8 cellular contexts compared by ENCODE assay signal in the genomic region with DNA sequence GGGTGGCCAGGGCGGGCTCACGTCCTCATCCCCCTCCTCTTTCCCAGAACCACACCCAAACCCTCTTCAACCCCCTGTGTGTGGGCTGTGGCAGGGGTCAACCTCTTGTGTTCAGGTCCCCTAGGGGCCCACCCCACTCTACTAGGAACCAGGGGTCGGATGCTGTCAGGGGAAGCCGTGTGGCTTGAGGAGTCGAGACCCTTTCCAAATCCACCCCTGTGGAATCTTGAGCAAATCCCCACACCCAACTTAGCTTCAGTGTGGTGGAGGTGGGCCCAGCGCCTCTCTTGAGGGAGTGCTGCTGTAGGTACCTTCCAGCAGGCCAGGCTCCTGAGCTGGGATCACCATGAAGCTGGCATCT.
DNase-seq lines count a peak whose midpoint lies in the region; ATAC-seq and TF ChIP-seq lines count a peak whose summit lies in the region.

No MANE protein-coding gene starts in this region.

- TF ChIP-seq CTCF in PC-3 (conservative IDR thresholded peaks at IDR 0.05; ENCODE audit: low read depth, low read length) = no peak

- H3K36me3 Mint-ChIP-seq in activated CD4-positive, alpha-beta T cell treated with anti-CD3 and anti-CD28 coated beads for 36 hours (ENCODE audit: low read depth) = no peaks in the 10 kb centered on the region
- H3K36me3 Mint-ChIP-seq in stimulated activated effector memory CD8-positive, alpha-beta T cell treated with anti-CD3 and anti-CD28 coated beads, Interleukin-12 subunit alpha, Interleukin-12 subunit beta, amount 100 ng/mL, for 72 hours = no peaks in the 10 kb centered on the region

- no peak overlapping the region for H3K4me2 ChIP-seq in PC-3 (ENCODE audit: low read length)

- H3K9me3 ChIP-seq in PC-3 (ENCODE audit: low read length) = no peaks in the 10 kb centered on the region

- no peaks in the 10 kb centered on the region for H3K9me2 ChIP-seq in PC-3 (replicated peaks; ENCODE audit: low read length)

- H3F3A ChIP-seq in PC-3 (ENCODE audit: low read length, unreplicated experiment) = no peaks in the 10 kb centered on the region

- H3K9me3 Mint-ChIP-seq in activated CD4-positive, alpha-beta T cell treated with anti-CD3 and anti-CD28 coated beads for 36 hours (ENCODE audit: low read depth) = no peaks in the 10 kb centered on the region
- H3K9me3 Mint-ChIP-seq in stimulated activated effector memory CD8-positive, alpha-beta T cell treated with anti-CD3 and anti-CD28 coated beads, Interleukin-12 subunit alpha, Interleukin-12 subunit beta, amount 100 ng/mL, for 72 hours = no peaks in the 10 kb centered on the region

- CTCF ChIA-PET in activated CD4-positive, alpha-beta T cell treated with anti-CD3 and anti-CD28 coated beads for 36 hours (lab: Charles Lee) = interaction anchor here (0.6 to 1.6 kb wide), 4 partner anchors 33 to 672 kb away, joined by 3 to 6 read pairs (median 4); no protein-coding TSS in a partner anchor
- CTCF ChIA-PET in PC-3 (lab: Charles Lee) = no interaction called here

- H3K79me2 ChIP-seq in PC-3 (ENCODE audit: low read length) = no peaks in the 10 kb centered on the region

- BruUV-seq in PC-3 (replicated peaks; lab: Mats Ljungman, UMichigan) = no TSS peak

- H3K27me3 ChIP-seq in PC-3 (ENCODE audit: low read length) = no peaks in the 10 kb centered on the region

- peak overlapping the region; percentile 78; the same call in 1 of the 2 replicates for H2AFZ ChIP-seq in PC-3 (ENCODE audit: low read length)

- no peak overlapping the region for H3K4me3 ChIP-seq in PC-3 (ENCODE audit: low read length)

- no peak overlapping the region for H3K27ac ChIP-seq in PC-3 (ENCODE audit: low read length)

- H3K4me1 Mint-ChIP-seq in activated CD4-positive, alpha-beta T cell treated with anti-CD3 and anti-CD28 coated beads for 36 hours = peaks cover 51% of the 10 kb centered on the region
- peaks cover 66% of the 10 kb centered on the region for H3K4me1 Mint-ChIP-seq in stimulated activated effector memory CD8-positive, alpha-beta T cell treated with anti-CD3 and anti-CD28 coated beads, Interleukin-12 subunit alpha, Interleukin-12 subunit beta, amount 100 ng/mL, for 72 hours

- no peaks in the 10 kb centered on the region for H3K36me3 ChIP-seq in PC-3 (ENCODE audit: low read depth, low read length)

- H3K9ac ChIP-seq in PC-3 (ENCODE audit: low read length) = no peak overlapping the region

- DNase-seq in activated CD4-positive, alpha-beta T cell treated with anti-CD3 and anti-CD28 coated beads for 36 hours = peak; percentile 27
- DNase-seq in activated CD4-positive, alpha-beta T cell treated with anti-CD3 and anti-CD28 coated beads, Interleukin-2, amount 50 U/mL, for 4 hours = no peak
- DNase-seq in PC-3 (no peak), erythroblast (lab: John Stamatoyannopoulos, UW) (no peak), dermis blood vessel endothelial cell (no peak)
- DNase-seq in stimulated activated effector memory CD8-positive, alpha-beta T cell treated with anti-CD3 and anti-CD28 coated beads, Interleukin-12 subunit alpha, Interleukin-12 subunit beta, amount 100 ng/mL, for 72 hours (ENCODE audit: low spot score in 2 of 2) = no peak

- no peak for ATAC-seq in activated CD4-positive, alpha-beta T cell treated with anti-CD3 and anti-CD28 coated beads for 36 hours
- ATAC-seq in PC-3 (no peak), HG03442 (IDR thresholded peaks at IDR 0.05; ENCODE audit: unreplicated experiment) (no peak), GM19395 (IDR thresholded peaks at IDR 0.05; ENCODE audit: unreplicated experiment) (no peak)
- ATAC-seq in stimulated activated effector memory CD8-positive, alpha-beta T cell treated with anti-CD3 and anti-CD28 coated beads, Interleukin-12 subunit alpha, Interleukin-12 subunit beta, amount 100 ng/mL, for 72 hours = no peak

- 0 out of 2 replicates have a peak, but pooled peaks cover 5% of the 10 kb centered on the region for H3K4me1 ChIP-seq in PC-3 (ENCODE audit: insufficient read depth, low read length)

- POLR2A ChIA-PET in activated CD4-positive, alpha-beta T cell treated with anti-CD3 and anti-CD28 coated beads for 36 hours (lab: Charles Lee) = interaction anchor here (0.6 kb wide), 1 partner anchor 69 kb away, joined by 6 read pairs; no protein-coding TSS in a partner anchor
- POLR2A ChIA-PET in PC-3 (lab: Charles Lee; ENCODE audit: unreplicated experiment) = no interaction called here

- H3K4me3 Mint-ChIP-seq in activated CD4-positive, alpha-beta T cell treated with anti-CD3 and anti-CD28 coated beads for 36 hours = peak overlapping the region; percentile 76
- H3K4me3 Mint-ChIP-seq in stimulated activated effector memory CD8-positive, alpha-beta T cell treated with anti-CD3 and anti-CD28 coated beads, Interleukin-12 subunit alpha, Interleukin-12 subunit beta, amount 100 ng/mL, for 72 hours = peak overlapping the region; percentile 85

- peak overlapping the region; percentile 79 for H3K27ac Mint-ChIP-seq in activated CD4-positive, alpha-beta T cell treated with anti-CD3 and anti-CD28 coated beads for 36 hours
- H3K27ac Mint-ChIP-seq in stimulated activated effector memory CD8-positive, alpha-beta T cell treated with anti-CD3 and anti-CD28 coated beads, Interleukin-12 subunit alpha, Interleukin-12 subunit beta, amount 100 ng/mL, for 72 hours = peak overlapping the region; percentile 97

- TF ChIP-seq POLR2A in erythroblast (IDR thresholded peaks at IDR 0.05; ENCODE audit: low read length) = peak; percentile 46

- intact Hi-C loops in activated CD4-positive, alpha-beta T cell treated with anti-CD3 and anti-CD28 coated beads for 36 hours (cut with DNase I, micrococcal nuclease) = loop anchor here in 1 of 2 experiments (1.0 to 5.0 kb wide), 8 partner anchors 122 to 886 kb away; a partner anchor contains a TSS
- intact Hi-C loops in PC-3 (cut with micrococcal nuclease) = no loop called here

- no peaks in the 10 kb centered on the region for H4K20me1 ChIP-seq in PC-3 (ENCODE audit: low read length)

- H3K27me3 Mint-ChIP-seq in activated CD4-positive, alpha-beta T cell treated with anti-CD3 and anti-CD28 coated beads for 36 hours = no peaks in the 10 kb centered on the region
